ENCODE assay signal across 17 cellular contexts in the genomic region with DNA sequence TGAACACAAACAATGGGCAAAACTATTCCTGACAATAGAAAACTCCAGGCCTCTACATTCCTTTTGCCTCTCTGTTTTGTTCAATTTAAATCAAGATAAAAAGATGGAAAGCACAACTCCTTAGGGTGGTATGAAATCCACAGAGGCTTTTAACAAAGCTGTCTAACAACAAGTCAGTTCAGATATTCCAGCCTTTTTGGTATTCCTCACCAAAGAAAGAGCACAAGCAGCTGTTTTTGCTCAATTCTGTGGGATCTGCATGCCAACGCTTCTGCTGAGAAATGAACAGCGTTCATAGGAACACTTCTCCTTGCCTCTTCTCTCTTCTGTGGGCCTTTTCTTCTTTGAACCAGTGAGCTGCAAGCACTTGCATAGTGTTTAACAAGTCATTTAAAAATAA.
DNase-seq lines count a peak whose midpoint lies in the region; FAIRE-seq and TF ChIP-seq lines count a peak whose summit lies in the region.
"Had no signal": no experiment of that assay in that cellular context is flagged by ENCODE, and none has a peak within 500 bp of the region (broad histone marks: within the 10 kb centered on the region; RNA-seq: fewer than 3 reads in every experiment).

No MANE protein-coding gene starts in this region.

- no peak overlapping the region for H3K27ac Mint-ChIP-seq in glutamatergic neuron (ENCODE audit: unreplicated experiment)

- H2BK15ac ChIP-seq in H1 (ENCODE audit: low read length) (no peak overlapping the region), mesenchymal stem cell (ENCODE audit: low read depth, poor library complexity, severe bottlenecking) (no peak overlapping the region)

- H3K4me1 Mint-ChIP-seq in glutamatergic neuron (ENCODE audit: low read depth, unreplicated experiment), result peaks cover 20% of the 10 kb centered on the region

- no peak overlapping the region for H2BK12ac ChIP-seq in H1 (ENCODE audit: low read depth, low read length)
- no peak overlapping the region for H2BK12ac ChIP-seq in mesenchymal stem cell (ENCODE audit: low read length in 2 of 2)

- H2BK120ac ChIP-seq in H1 (replicated peaks; ENCODE audit: low read depth, low read length) (no peak overlapping the region), mesenchymal stem cell (ENCODE audit: low read depth, low read length) (no peak overlapping the region)

- H3K18ac ChIP-seq in H1 (ENCODE audit: extremely low read depth, low read length) (peak overlapping the region; percentile 39; the same call in 1 of the 2 replicates), mesenchymal stem cell (ENCODE audit: low read depth in 1 of 2, low read length in 2 of 2) (no peak overlapping the region)

- no peak for FAIRE-seq in H1 (lab: Jason Lieb, UNC)
- FAIRE-seq: GM12878 had no signal

- TF ChIP-seq RAD21 in H1 (IDR thresholded peaks at IDR 0.05 in 1 of 2, conservative IDR thresholded peaks at IDR 0.05 in 1 of 2; ENCODE audit: low read depth in 2 of 2, low read length in 2 of 2), result no peak

- no peak overlapping the region for H4K8ac ChIP-seq in H1 (ENCODE audit: extremely low read depth, insufficient read depth, low read length)
- H4K8ac ChIP-seq in mesenchymal stem cell (ENCODE audit: low read length), result no peak overlapping the region

- H3K79me1 ChIP-seq in H1 (ENCODE audit: low read depth, low read length), result no peaks in the 10 kb centered on the region
- no peaks in the 10 kb centered on the region for H3K79me1 ChIP-seq in mesenchymal stem cell (replicated peaks; ENCODE audit: low read length, poor library complexity, severe bottlenecking)

- no peaks in the 10 kb centered on the region for H3K9me3 Mint-ChIP-seq in glutamatergic neuron (ENCODE audit: unreplicated experiment)

- H2BK5ac ChIP-seq in H1 (ENCODE audit: low read depth, low read length) (no peak overlapping the region), mesenchymal stem cell (ENCODE audit: low read depth, low read length, poor library complexity, severe bottlenecking) (no peak overlapping the region)

- TF ChIP-seq POLR2A in H1 (IDR thresholded peaks at IDR 0.05; ENCODE audit: control extremely low read depth in 1 of 2, low read depth in 2 of 2, low read length in 2 of 2), result no peak

- no peak overlapping the region for H3K4ac ChIP-seq in H1 (replicated peaks; ENCODE audit: insufficient read length, low read depth, low read length)
- H3K4ac ChIP-seq in mesenchymal stem cell (ENCODE audit: low read depth in 1 of 2, low read length in 2 of 2), result no peak overlapping the region

- H3K36me3 ChIP-seq in KMS-11 (ENCODE audit: insufficient read depth) (no peaks in the 10 kb centered on the region), H1 (ENCODE audit: control insufficient read depth in 2 of 4, insufficient read depth in 4 of 4, low read length in 3 of 4) (no peaks in the 10 kb centered on the region), mesenchymal stem cell (ENCODE audit: control insufficient read depth in 1 of 2, insufficient read depth in 2 of 2, low read depth in 1 of 2, low read length in 2 of 2) (no peaks in the 10 kb centered on the region)
- H3K36me3 ChIP-seq: BLaER1, lower lobe of right lung had no signal

- H3K9ac ChIP-seq in KMS-11 (no peak overlapping the region; the same call in 1 of the 2 replicates), H1 (replicated peaks in 1 of 4; ENCODE audit: extremely low read depth in 1 of 4, low read depth in 3 of 4, low read length in 3 of 4) (no peak overlapping the region), mesenchymal stem cell (ENCODE audit: low read length) (peak overlapping the region; percentile 89)
- H3K9ac ChIP-seq: BLaER1 had no signal

- H3K27ac ChIP-seq in KMS-11 (peak overlapping the region; percentile 22; the same call in 1 of the 2 replicates), H1 (ENCODE audit: low read depth, low read length) (no peak overlapping the region), mesenchymal stem cell (ENCODE audit: low read length, poor library complexity, severe bottlenecking) (no peak overlapping the region), temporal lobe (ENCODE audit: low read depth, low read length) (peak overlapping the region; percentile 97)
- H3K27ac ChIP-seq: BLaER1, lower lobe of right lung had no signal

- whole genome bisulfite sequencing in H1 (ENCODE audit: extremely low coverage in 1 of 2, insufficient coverage in 1 of 2, insufficient read length in 1 of 2, insufficient replicate concordance in 2 of 2, low coverage in 1 of 2, low lambda C conversion rate in 2 of 2, missing lambda C conversion rate in 1 of 2), 2 experiments, result 69% methylated on average over 2 of the region's 2 CpGs; no CpG with 5 or more reads in 1 of the 2 experiments
- WGBS in mesenchymal stem cell, result 79% methylated on average over 2 of the region's 2 CpGs

- no peak overlapping the region for H4K5ac ChIP-seq in H1 (ENCODE audit: insufficient read length, low read depth, low read length)

- CTCF ChIA-PET in H1 (lab: Charles Lee; ENCODE audit: partially characterized antibody), result interaction anchor here (1.6 kb wide), 1 partner anchor 10 kb away, joined by 6 read pairs; no protein-coding TSS in a partner anchor

- TF ChIP-seq EP300 in H1 (IDR thresholded peaks at IDR 0.05; ENCODE audit: borderline replicate concordance in 1 of 2, low read depth in 2 of 2, low read length in 2 of 2), result no peak

- no peaks in the 10 kb centered on the region for H3K79me2 ChIP-seq in KMS-11 (ENCODE audit: insufficient read depth, low read depth)
- H3K79me2 ChIP-seq in H1 (ENCODE audit: control insufficient read depth in 1 of 2, insufficient read depth in 2 of 2, low read length in 2 of 2), result no peaks in the 10 kb centered on the region

- H3K14ac ChIP-seq in H1 (ENCODE audit: insufficient read length) (no peak overlapping the region), mesenchymal stem cell (ENCODE audit: low read length in 2 of 2) (no peak overlapping the region)

- DNase-seq in H1 (ENCODE audit: low read depth in 1 of 2, low spot score in 2 of 2) (no peak), mesenchymal stem cell (peak; percentile 19), SHP77 treated with DMSO at 0.1 percent for 48 hours (lab: John Stamatoyannopoulos, UW) (no peak), RKO (ENCODE audit: low spot score) (no peak), glutamatergic neuron (no peak)
- DNase-seq: activated CD4-positive, alpha-beta T cell treated with anti-CD3 and anti-CD28 coated beads for 48 hours; activated CD8-positive, alpha-beta memory T cell treated with anti-CD3 and anti-CD28 coated beads, Interleukin-2, amount 50 U/mL, for 48 hours; activated gamma-delta T cell; GDM1; lower lobe of right lung; NCI-H1436; NCI-H82; stimulated activated CD4-positive, alpha-beta T cell treated with anti-CD3 and anti-CD28 coated beads, Interleukin-4, amount 100 ng/mL, for 4 hours had no signal

- H2AK5ac ChIP-seq in H1 (ENCODE audit: low read depth, low read length) (no peak overlapping the region), mesenchymal stem cell (ENCODE audit: low read length, severe bottlenecking) (no peak overlapping the region)

- no peaks in the 10 kb centered on the region for H3K36me3 Mint-ChIP-seq in glutamatergic neuron (ENCODE audit: unreplicated experiment)

- H3K4me3 Mint-ChIP-seq in glutamatergic neuron (ENCODE audit: unreplicated experiment), result no peak overlapping the region

- no peaks in the 10 kb centered on the region for H3K27me3 ChIP-seq in KMS-11 (ENCODE audit: insufficient read depth, low read depth)
- H3K27me3 ChIP-seq in H1 (replicated peaks in 1 of 4; ENCODE audit: control insufficient read depth in 3 of 4, extremely low read depth in 1 of 4, insufficient read depth in 3 of 4, low read length in 3 of 4), result no peaks in the 10 kb centered on the region
- no peaks in the 10 kb centered on the region for H3K27me3 ChIP-seq in mesenchymal stem cell (ENCODE audit: control insufficient read depth in 1 of 2, insufficient read depth in 1 of 2, low read length in 2 of 2)
- H3K27me3 ChIP-seq: BLaER1 had no signal

- no peak overlapping the region for H4K91ac ChIP-seq in H1 (replicated peaks; ENCODE audit: insufficient read length, low read length)
- no peak overlapping the region for H4K91ac ChIP-seq in mesenchymal stem cell (ENCODE audit: low read length)

- H3K23me2 ChIP-seq in H1 (ENCODE audit: low read depth, low read length), result 0 out of 2 replicates have a peak, but pooled peaks cover 2% of the 10 kb centered on the region

- POLR2A ChIA-PET in H1 (lab: Charles Lee; ENCODE audit: partially characterized antibody), result no interaction called here

- H3K4me2 ChIP-seq in KMS-11, result peak overlapping the region; percentile 92; the same call in 1 of the 2 replicates
- H3K4me2 ChIP-seq in H1 (ENCODE audit: insufficient read depth in 1 of 2, low read depth in 2 of 2, low read length in 2 of 2), result no peak overlapping the region; a peak in 1 of 4 replicates
- H3K4me2 ChIP-seq in mesenchymal stem cell (ENCODE audit: low read length, poor library complexity, severe bottlenecking), result no peak overlapping the region
- H3K4me2 ChIP-seq: BLaER1 had no signal

- H3K4me1 ChIP-seq in KMS-11 (ENCODE audit: low read depth, poor library complexity, severe bottlenecking) (peaks cover 97% of the 10 kb centered on the region), H1 (replicated peaks in 1 of 4; ENCODE audit: control insufficient read depth in 3 of 4, insufficient read depth in 4 of 4, low read length in 3 of 4) (peaks cover 5 to 16% (median 12%) of the 10 kb centered on the region in 4 experiments; a peak in 5 of 7 replicates), mesenchymal stem cell (ENCODE audit: control insufficient read depth, insufficient read depth, low read depth, low read length) (peaks cover 3% of the 10 kb centered on the region)

- H3K56ac ChIP-seq in H1 (replicated peaks; ENCODE audit: insufficient read length, low read depth, low read length), result no peak overlapping the region

- H2AFZ ChIP-seq in KMS-11 (ENCODE audit: low read depth) (peak overlapping the region; percentile 92; the same call in 1 of the 2 replicates), H1 (ENCODE audit: low read length) (no peak overlapping the region), mesenchymal stem cell (ENCODE audit: low read depth, low read length) (no peak overlapping the region)

- no peaks in the 10 kb centered on the region for H3K27me3 Mint-ChIP-seq in glutamatergic neuron (ENCODE audit: unreplicated experiment)

- H4K20me1 ChIP-seq in KMS-11 (ENCODE audit: insufficient read depth) (no peaks in the 10 kb centered on the region), H1 (replicated peaks in 1 of 2; ENCODE audit: control insufficient read depth in 1 of 2, insufficient read depth in 2 of 2, low read length in 2 of 2) (no peaks in the 10 kb centered on the region)
- H4K20me1 ChIP-seq: BLaER1 had no signal

- H3K23ac ChIP-seq in H1 (ENCODE audit: insufficient read length) (no peak overlapping the region), mesenchymal stem cell (ENCODE audit: low read length in 2 of 2) (no peak overlapping the region)

- TF ChIP-seq CTCF in KMS-11 (conservative IDR thresholded peaks at IDR 0.05; ENCODE audit: low read depth, low read length) (no peak), H1 (IDR thresholded peaks at IDR 0.05; ENCODE audit: control extremely low read depth in 1 of 3, insufficient read depth in 1 of 3, low read depth in 1 of 3, low read length in 3 of 3) (no peak), glutamatergic neuron (IDR thresholded peaks at IDR 0.05; ENCODE audit: partially characterized antibody, unreplicated experiment) (no peak)

- H3K4me3 ChIP-seq in KMS-11 (IDR thresholded peaks at IDR 0.05; ENCODE audit: insufficient read depth, low read depth, low read length), result no peak overlapping the region
- no peak overlapping the region for H3K4me3 ChIP-seq in H1 (ENCODE audit: extremely low read depth in 1 of 4, insufficient read depth in 2 of 4, low read depth in 3 of 4, low read length in 4 of 4)
- H3K4me3 ChIP-seq in mesenchymal stem cell (ENCODE audit: insufficient read depth in 1 of 2, low read depth in 1 of 2, low read length in 2 of 2), result peak overlapping the region in 1 of 2 experiments; percentile 72
- H3K4me3 ChIP-seq: BLaER1, GM12878, lower lobe of right lung had no signal

- H3K9me3 ChIP-seq in H1 (ENCODE audit: insufficient read depth in 2 of 2, low read depth in 1 of 2, low read length in 1 of 2) (no peaks in the 10 kb centered on the region), mesenchymal stem cell (ENCODE audit: control insufficient read depth, low read length) (no peaks in the 10 kb centered on the region)
- H3K9me3 ChIP-seq: BLaER1, lower lobe of right lung had no signal

- H2BK20ac ChIP-seq in H1 (ENCODE audit: low read length), result no peak overlapping the region

Comparison
In these comparisons a context has a peak if more than half of its experiments do, and no peak if none do; other contexts are left out.
1. H3K27ac ChIP-seq: peak in KMS-11 (single experiment) and temporal lobe (single experiment); none in H1 (single experiment) and mesenchymal stem cell (single experiment).